Comparison of ENCODE assay signal across 1 cellular context in genomic region chr7:155580367-155580766, GRCh38.
A peak's percentile ranks its signal among the peaks of the same experiment; 100 is the strongest.
TF ChIP-seq lines count a peak whose summit lies in the region.

No MANE protein-coding gene starts in this region.

TF ChIP-seq in HepG2, 621 proteins besides CTCF, POLR2A, EP300 and RAD21:
- TF ChIP-seq MNT (IDR thresholded peaks at IDR 0.05) = 0 out of 2 replicates have a peak, but pooled peaks have one; percentile 18
- no peak for TF ChIP-seq CSRNP2 (CRISPR knock-in tag; conservative IDR thresholded peaks at IDR 0.05; ENCODE audit: low read depth)
- no peak for TF ChIP-seq POGK (CRISPR knock-in tag; conservative IDR thresholded peaks at IDR 0.05)
- no peak for TF ChIP-seq ZNF556 (CRISPR knock-in tag; IDR thresholded peaks at IDR 0.05; ENCODE audit: borderline replicate concordance)
- peak; percentile 49; the same call in 1 of the 2 replicates for TF ChIP-seq FOSL2 (CRISPR knock-in tag; IDR thresholded peaks at IDR 0.05)
- no peak for TF ChIP-seq ZNF263 (CRISPR knock-in tag; IDR thresholded peaks at IDR 0.05)
